12 cellular contexts compared by ENCODE assay signal in the genomic region with DNA sequence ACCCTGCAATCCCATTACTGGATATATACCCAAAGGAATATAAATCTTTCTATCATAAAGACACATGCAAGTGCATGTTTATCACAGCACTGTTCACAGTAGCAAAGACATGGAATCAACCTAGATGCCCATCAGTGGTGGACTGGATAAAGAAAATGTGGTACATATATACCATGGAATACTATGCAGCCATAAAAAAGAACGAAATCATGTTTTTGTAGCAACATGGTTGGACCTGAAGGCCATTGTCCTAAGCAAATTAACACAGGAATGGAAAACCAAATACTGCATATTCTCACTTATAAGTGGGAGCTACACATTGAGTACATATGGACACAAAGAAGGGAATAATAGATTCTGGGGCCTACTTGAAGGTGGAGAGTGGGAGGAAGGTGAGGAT. TPM values are rescaled to one million over a fixed set of nuclear protein-coding genes. Genes with fewer than 3 reads are reported as not detected.
"Had no signal": no experiment of that assay in that cellular context is flagged by ENCODE, and none has a peak within 500 bp of the region (broad histone marks: within the 10 kb centered on the region; RNA-seq: fewer than 3 reads in every experiment).

No MANE protein-coding gene starts in this region.

RNA-seq across cellular contexts. Expression of a gene that starts 30.6 kb away (rescaled TPM):
- total RNA-seq: OCI-LY7, PC-3, PC-9, Peyer's patch, Right ventricle myocardium inferior, Right ventricle myocardium superior, RPMI7951, SJCRH30, SJSA1, SK-MEL-5, T-cell had no signal
- polyA plus RNA-seq: SK-N-SH had no signal
